ENCODE assay signal across 1 cellular context in genomic region chr6:109477184-109477583, GRCh38.
TF ChIP-seq lines count a peak whose summit lies in the region.

No MANE protein-coding gene starts in this region.

TF ChIP-seq in GM12878, 131 proteins besides CTCF, POLR2A, EP300 and RAD21:
- no peak for TF ChIP-seq PBX3 (IDR thresholded peaks at IDR 0.05; ENCODE audit: insufficient replicate concordance, low read depth, low read length)
- TF ChIP-seq CBX5 (IDR thresholded peaks at IDR 0.05; ENCODE audit: low read depth): no peak
- TF ChIP-seq ESRRA (IDR thresholded peaks at IDR 0.05; ENCODE audit: low read length): no peak
- TF ChIP-seq CREM (IDR thresholded peaks at IDR 0.05; ENCODE audit: low read depth): no peak
- no peak for TF ChIP-seq YBX1 (IDR thresholded peaks at IDR 0.05)
- TF ChIP-seq SREBF2 (IDR thresholded peaks at IDR 0.05; ENCODE audit: low read length): no peak
- TF ChIP-seq BCL11A (IDR thresholded peaks at IDR 0.05; ENCODE audit: low read depth, low read length): no peak
- no peak for TF ChIP-seq SREBF1 (IDR thresholded peaks at IDR 0.05; ENCODE audit: low read length)
- no peak for TF ChIP-seq JUNB (IDR thresholded peaks at IDR 0.05)
TF ChIP-seq in GM12878: peak in this region for 0.
